In the genomic region with DNA sequence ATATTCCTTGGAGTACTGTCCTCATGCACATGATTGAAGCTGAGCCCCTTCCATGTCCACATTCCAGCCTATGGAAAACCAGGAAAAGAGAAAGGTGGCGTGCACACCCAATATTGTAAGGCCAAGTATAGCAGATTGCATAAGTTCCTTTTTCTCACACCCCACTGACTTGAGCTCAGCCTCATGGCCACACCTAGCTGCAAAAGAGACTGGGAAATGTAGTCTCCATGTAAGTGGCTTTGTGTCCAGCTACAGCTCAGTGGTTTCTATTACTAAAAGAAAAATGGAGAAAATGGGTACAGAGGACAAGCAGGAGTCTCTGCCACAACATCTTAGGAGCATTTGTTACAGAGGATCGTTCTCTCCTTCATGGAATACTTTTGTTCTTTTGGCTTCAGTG, we compare ENCODE assay signal across 18 cellular contexts.
"Had no signal": no experiment of that assay in that cellular context is flagged by ENCODE, and none has a peak within 500 bp of the region (broad histone marks: within the 10 kb centered on the region; RNA-seq: fewer than 3 reads in every experiment).

No MANE protein-coding gene starts in this region.

- H3K4me1 ChIP-seq: neural progenitor cell, prostate gland, right atrium auricular region had no signal

- H3K4me3 ChIP-seq: body of pancreas, dorsolateral prefrontal cortex, neural progenitor cell, prostate gland, right atrium auricular region, thyroid gland had no signal

- DNase-seq: activated CD4-positive, alpha-beta T cell treated with anti-CD3 and anti-CD28 coated beads, Interleukin-2, amount 10 ng/mL, durations not matched to agents 7 days and 5 days; activated CD4-positive, CD25-positive, alpha-beta regulatory T cell; activated CD8-positive, alpha-beta T cell treated with anti-CD3 and anti-CD28 coated beads, Interleukin-2, amount 10 ng/mL, durations not matched to agents 7 days and 5 days; activated naive CD4-positive, alpha-beta T cell treated with anti-CD3 and anti-CD28 coated beads for 36 hours; activated T-cell treated with anti-CD3 and anti-CD28 coated beads, Interleukin-2, amount 50 U/mL, for 24 hours; body of pancreas; caudate nucleus; dorsolateral prefrontal cortex; foreskin melanocyte; stimulated activated CD4-positive, alpha-beta T cell treated with anti-CD3 and anti-CD28 coated beads, Interleukin-12 subunit alpha, Interleukin-12 subunit beta, amount 100 ng/mL, for 4 hours; stimulated activated CD4-positive, alpha-beta T cell treated with anti-CD3 and anti-CD28 coated beads, Interleukin-1b, Interleukin-23, amount 100 ng/mL, for 48 hours; stimulated activated CD8-positive, alpha-beta memory T cell treated with anti-CD3 and anti-CD28 coated beads, Interleukin-4, amount 100 ng/mL, for 48 hours; stimulated activated naive CD4-positive, alpha-beta T cell; thyroid gland had no signal

- H3K9me3 ChIP-seq: body of pancreas, prostate gland, right atrium auricular region, thyroid gland had no signal

- H3K36me3 ChIP-seq: neural progenitor cell, prostate gland, right atrium auricular region, thyroid gland had no signal

- ATAC-seq: activated CD8-positive, alpha-beta T cell treated with anti-CD3 and anti-CD28 coated beads, Interleukin-2, amount 10 ng/mL, durations not matched to agents 7 days and 5 days; body of pancreas had no signal

- H2AFZ ChIP-seq: neural progenitor cell had no signal

- H3K4me2 ChIP-seq: neural progenitor cell had no signal

- H3K27me3 ChIP-seq: body of pancreas, dorsolateral prefrontal cortex, neural progenitor cell, right atrium auricular region, thyroid gland had no signal

- H3K9ac ChIP-seq: neural progenitor cell had no signal

- H3K27ac ChIP-seq: body of pancreas, dorsolateral prefrontal cortex, epithelial cell of prostate, neural progenitor cell, prostate gland, right atrium auricular region, thyroid gland had no signal
